10 cellular contexts compared by ENCODE assay signal in genomic region chr2:216635701-216636541, GRCh38. TPM values are rescaled to one million over a fixed set of nuclear protein-coding genes. Genes with fewer than 3 reads are reported as not detected.
A peak's percentile ranks its signal among the peaks of the same experiment; 100 is the strongest.
DNase-seq lines count a peak whose midpoint lies in the region; ATAC-seq lines count a peak whose summit lies in the region.
"Had no signal": no experiment of that assay in that cellular context is flagged by ENCODE, and none has a peak within 500 bp of the region (broad histone marks: within the 10 kb centered on the region; RNA-seq: fewer than 3 reads in every experiment).

No MANE protein-coding gene starts in this region.

- no peaks in the 10 kb centered on the region for H3K9me3 Mint-ChIP-seq in activated naive CD8-positive, alpha-beta T cell treated with anti-CD3 and anti-CD28 coated beads, Interleukin-2, amount 50 U/mL, for 24 hours
- H3K9me3 Mint-ChIP-seq in stimulated activated effector memory CD8-positive, alpha-beta T cell treated with anti-CD3 and anti-CD28 coated beads, Interleukin-12 subunit alpha, Interleukin-12 subunit beta, amount 100 ng/mL, for 72 hours, result no peaks in the 10 kb centered on the region
- no peaks in the 10 kb centered on the region for H3K9me3 Mint-ChIP-seq in activated T-helper 17 cell treated with anti-CD3 and anti-CD28 coated beads, Interleukin-2, amount 50 U/mL, for 72 hours
- H3K9me3 Mint-ChIP-seq: activated naive CD4-positive, alpha-beta T cell treated with anti-CD3 and anti-CD28 coated beads for 36 hours had no signal

- H3K9me3 ChIP-seq in HUES48 (ENCODE audit: control insufficient read depth, insufficient read depth, low read length), result no peaks in the 10 kb centered on the region

- peaks cover 21% of the 10 kb centered on the region for H3K4me1 ChIP-seq in HUES48 (ENCODE audit: control insufficient read depth, insufficient read depth, low read length)

- peaks cover 12% of the 10 kb centered on the region for H3K36me3 ChIP-seq in HUES48 (ENCODE audit: control insufficient read depth, insufficient read depth, low read length)

- H3K4me3 Mint-ChIP-seq in activated naive CD8-positive, alpha-beta T cell treated with anti-CD3 and anti-CD28 coated beads, Interleukin-2, amount 50 U/mL, for 24 hours, result peak overlapping the region; percentile 55
- H3K4me3 Mint-ChIP-seq in stimulated activated effector memory CD8-positive, alpha-beta T cell treated with anti-CD3 and anti-CD28 coated beads, Interleukin-12 subunit alpha, Interleukin-12 subunit beta, amount 100 ng/mL, for 72 hours, result peak overlapping the region; percentile 68
- no peak overlapping the region for H3K4me3 Mint-ChIP-seq in activated T-helper 17 cell treated with anti-CD3 and anti-CD28 coated beads, Interleukin-2, amount 50 U/mL, for 72 hours
- H3K4me3 Mint-ChIP-seq: activated naive CD4-positive, alpha-beta T cell treated with anti-CD3 and anti-CD28 coated beads for 36 hours had no signal

- H3K4me3 ChIP-seq in HUES48 (ENCODE audit: low read depth, low read length), result peak overlapping the region; percentile 76

- H3K27me3 Mint-ChIP-seq in activated naive CD8-positive, alpha-beta T cell treated with anti-CD3 and anti-CD28 coated beads, Interleukin-2, amount 50 U/mL, for 24 hours, result peaks cover 64% of the 10 kb centered on the region
- H3K27me3 Mint-ChIP-seq in activated T-helper 17 cell treated with anti-CD3 and anti-CD28 coated beads, Interleukin-2, amount 50 U/mL, for 72 hours, result peaks cover 52% of the 10 kb centered on the region

- H3K27me3 ChIP-seq in HUES48 (ENCODE audit: control insufficient read depth, insufficient read depth, low read length), result peaks cover 22% of the 10 kb centered on the region

- no peak for DNase-seq in activated naive CD8-positive, alpha-beta T cell treated with anti-CD3 and anti-CD28 coated beads, Interleukin-2, amount 50 U/mL, for 24 hours
- peak; percentile 89 for DNase-seq in islet precursor cell
- DNase-seq in stimulated activated effector memory CD8-positive, alpha-beta T cell treated with anti-CD3 and anti-CD28 coated beads, Interleukin-12 subunit alpha, Interleukin-12 subunit beta, amount 100 ng/mL, for 72 hours (ENCODE audit: low spot score in 2 of 2), result no peak
- DNase-seq in mesenteric fat pad (ENCODE audit: low spot score), result no peak
- no peak for DNase-seq in GDM1 (lab: John Stamatoyannopoulos, UW)
- DNase-seq in stimulated activated CD4-positive, alpha-beta T cell treated with anti-CD3 and anti-CD28 coated beads, Interleukin-2, amount 100 ng/mL, for 48 hours, result no peak
- DNase-seq: activated naive CD4-positive, alpha-beta T cell treated with anti-CD3 and anti-CD28 coated beads for 36 hours; KG1 had no signal

- peak overlapping the region; percentile 83 for H3K27ac ChIP-seq in HUES48 (ENCODE audit: low read depth, low read length)

- H3K9ac ChIP-seq in HUES48 (ENCODE audit: low read depth, low read length), result peak overlapping the region; percentile 43

- no peak for ATAC-seq in activated naive CD8-positive, alpha-beta T cell treated with anti-CD3 and anti-CD28 coated beads, Interleukin-2, amount 50 U/mL, for 24 hours
- no peak for ATAC-seq in stimulated activated effector memory CD8-positive, alpha-beta T cell treated with anti-CD3 and anti-CD28 coated beads, Interleukin-12 subunit alpha, Interleukin-12 subunit beta, amount 100 ng/mL, for 72 hours
- no peak for ATAC-seq in activated T-helper 17 cell treated with anti-CD3 and anti-CD28 coated beads, Interleukin-2, amount 50 U/mL, for 72 hours (replicated peaks)

- H3K36me3 Mint-ChIP-seq in activated naive CD8-positive, alpha-beta T cell treated with anti-CD3 and anti-CD28 coated beads, Interleukin-2, amount 50 U/mL, for 24 hours (ENCODE audit: low read depth), result no peaks in the 10 kb centered on the region
- H3K36me3 Mint-ChIP-seq in stimulated activated effector memory CD8-positive, alpha-beta T cell treated with anti-CD3 and anti-CD28 coated beads, Interleukin-12 subunit alpha, Interleukin-12 subunit beta, amount 100 ng/mL, for 72 hours, result no peaks in the 10 kb centered on the region
- no peaks in the 10 kb centered on the region for H3K36me3 Mint-ChIP-seq in activated T-helper 17 cell treated with anti-CD3 and anti-CD28 coated beads, Interleukin-2, amount 50 U/mL, for 72 hours (ENCODE audit: low read depth)

- H3K27ac Mint-ChIP-seq in activated naive CD8-positive, alpha-beta T cell treated with anti-CD3 and anti-CD28 coated beads, Interleukin-2, amount 50 U/mL, for 24 hours, result no peak overlapping the region
- no peak overlapping the region for H3K27ac Mint-ChIP-seq in stimulated activated effector memory CD8-positive, alpha-beta T cell treated with anti-CD3 and anti-CD28 coated beads, Interleukin-12 subunit alpha, Interleukin-12 subunit beta, amount 100 ng/mL, for 72 hours
- no peak overlapping the region for H3K27ac Mint-ChIP-seq in activated T-helper 17 cell treated with anti-CD3 and anti-CD28 coated beads, Interleukin-2, amount 50 U/mL, for 72 hours
- H3K27ac Mint-ChIP-seq: activated naive CD4-positive, alpha-beta T cell treated with anti-CD3 and anti-CD28 coated beads for 36 hours had no signal

- peaks cover 26% of the 10 kb centered on the region for H3K4me1 Mint-ChIP-seq in activated naive CD8-positive, alpha-beta T cell treated with anti-CD3 and anti-CD28 coated beads, Interleukin-2, amount 50 U/mL, for 24 hours
- H3K4me1 Mint-ChIP-seq in stimulated activated effector memory CD8-positive, alpha-beta T cell treated with anti-CD3 and anti-CD28 coated beads, Interleukin-12 subunit alpha, Interleukin-12 subunit beta, amount 100 ng/mL, for 72 hours, result peaks cover 21% of the 10 kb centered on the region
- peaks cover 5% of the 10 kb centered on the region for H3K4me1 Mint-ChIP-seq in activated T-helper 17 cell treated with anti-CD3 and anti-CD28 coated beads, Interleukin-2, amount 50 U/mL, for 72 hours

RNA-seq across cellular contexts. Expression of gene IGFBP2, which starts 2.7 kb away (rescaled TPM):
- 59.9 TPM for total RNA-seq in mesenteric fat pad
- total RNA-seq in activated T-helper 17 cell treated with anti-CD3 and anti-CD28 coated beads, Interleukin-2, amount 50 U/mL, for 72 hours, result under 1 TPM in 1 of 2 donors, not detected in 1; 0.32 TPM

RNA-seq across cellular contexts. Expression of gene IGFBP5, which starts 59.4 kb away (rescaled TPM):
- total RNA-seq in mesenteric fat pad, result 497 TPM
- not detected for total RNA-seq in activated T-helper 17 cell treated with anti-CD3 and anti-CD28 coated beads, Interleukin-2, amount 50 U/mL, for 72 hours
- total RNA-seq: activated naive CD4-positive, alpha-beta T cell treated with anti-CD3 and anti-CD28 coated beads for 36 hours had no signal

Comparison
In these comparisons a context has a peak if more than half of its experiments do, and no peak if none do; other contexts are left out.
1. RNA of gene IGFBP2, which starts 2.7 kb away (total RNA-seq): 59.9 TPM in mesenteric fat pad (single experiment); 0.32 TPM in activated T-helper 17 cell treated with anti-CD3 and anti-CD28 coated beads, Interleukin-2, amount 50 U/mL, for 72 hours; every median in the first group is over 10 times any median in the second.
2. RNA of gene IGFBP5, which starts 59.4 kb away (total RNA-seq): 497 TPM in mesenteric fat pad (single experiment); not detected in activated T-helper 17 cell treated with anti-CD3 and anti-CD28 coated beads, Interleukin-2, amount 50 U/mL, for 72 hours; every median in the first group is over 100 times any median in the second.